25 cellular contexts compared by ENCODE assay signal in the genomic region with DNA sequence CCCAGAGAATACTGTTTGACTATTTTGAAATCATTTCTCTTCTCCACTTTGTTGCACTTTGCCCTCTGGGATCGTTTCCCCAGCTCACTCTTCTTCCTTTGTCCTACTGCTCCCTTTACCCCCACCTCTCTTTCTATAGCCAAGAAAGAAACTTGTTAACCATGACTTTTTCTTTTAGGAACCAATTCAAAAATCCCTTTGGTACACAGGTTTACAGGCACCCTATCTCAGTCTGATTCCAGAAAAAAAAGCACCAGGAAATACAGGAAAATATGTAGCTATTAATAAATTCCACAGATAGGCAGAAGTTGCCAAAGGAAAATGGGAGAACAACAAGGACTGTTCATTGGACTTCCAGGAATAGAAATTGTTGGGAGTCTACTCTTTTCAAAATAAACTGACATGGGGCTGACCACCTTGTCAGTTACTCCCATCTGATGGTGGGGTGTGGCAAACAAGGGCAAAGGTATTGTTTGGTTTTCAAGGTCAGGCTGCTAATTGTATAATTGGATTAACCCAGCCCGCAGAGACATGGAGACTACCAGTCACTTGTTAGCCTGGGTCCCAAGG.
DNase-seq lines count a peak whose midpoint lies in the region; ATAC-seq, FAIRE-seq and TF ChIP-seq lines count a peak whose summit lies in the region.
"Had no signal": no experiment of that assay in that cellular context is flagged by ENCODE, and none has a peak within 500 bp of the region (broad histone marks: within the 10 kb centered on the region; RNA-seq: fewer than 3 reads in every experiment).

No MANE protein-coding gene starts in this region.

- no peak overlapping the region for H2AFZ ChIP-seq in IMR-90 (replicated peaks; ENCODE audit: low read length, poor library complexity)

- no peak overlapping the region for H3K4me3 ChIP-seq in IMR-90 (ENCODE audit: insufficient read depth, low read depth, low read length)
- no peak overlapping the region for H3K4me3 ChIP-seq in endodermal cell (ENCODE audit: low read length)
- H3K4me3 ChIP-seq in pancreas, result no peak overlapping the region
- H3K4me3 ChIP-seq: colonic mucosa, psoas muscle, vagina had no signal

- H3K79me1 ChIP-seq in IMR-90 (ENCODE audit: low read depth in 1 of 2, low read length in 2 of 2), result peaks cover 9 to 17% of the 10 kb centered on the region in 2 experiments; a peak in 3 of 4 replicates

- ATAC-seq in IMR-90 (ENCODE audit: low read depth), result no peak
- ATAC-seq in pancreas, result peak in 3 of 4 donors; percentile 69 to 75 (median 71)
- ATAC-seq in GM21423 (IDR thresholded peaks at IDR 0.05; ENCODE audit: unreplicated experiment), result no peak
- ATAC-seq: activated CD8-positive, alpha-beta T cell treated with anti-CD3 and anti-CD28 coated beads, Interleukin-2, amount 10 ng/mL, durations not matched to agents 7 days and 5 days; natural killer cell treated with Interleukin-12 subunit alpha and Interleukin-12 subunit beta and Interleukin-15 and Interleukin-18, amount 100 ng/mL, for 72 hours; psoas muscle; WTC11 had no signal

- dilution Hi-C loops in IMR-90 (cut with HindIII; ENCODE audit: low sequenced_read_pairs, unreplicated experiment), result no loop called here

- no peak overlapping the region for H4K8ac ChIP-seq in IMR-90 (ENCODE audit: low read depth in 2 of 2, low read length in 2 of 2)

- BruUV-seq in IMR-90 (replicated peaks; lab: Mats Ljungman, UMichigan), result no TSS peak

- peaks cover 2% of the 10 kb centered on the region for H3K36me3 Mint-ChIP-seq in endodermal cell (ENCODE audit: low read depth)

- no peak overlapping the region for H3K23ac ChIP-seq in IMR-90 (ENCODE audit: low read depth, low read length)

- no peak for TF ChIP-seq CTCF in IMR-90 (conservative IDR thresholded peaks at IDR 0.05; ENCODE audit: low read depth, low read length)
- TF ChIP-seq CTCF in endodermal cell (conservative IDR thresholded peaks at IDR 0.05), result no peak
- no peak for TF ChIP-seq CTCF in pancreas (IDR thresholded peaks at IDR 0.05)

- WGBS in IMR-90 (ENCODE audit: extremely low coverage in 2 of 2, insufficient read length in 1 of 2), 2 experiments, result 40% methylated on average over 1 of the region's 2 CpGs; no CpG with 5 or more reads in 1 of the 2 experiments
- 54 to 58% methylated on average over 1 to 2 of the region's 2 CpGs for WGBS in endodermal cell (ENCODE audit: insufficient coverage in 1 of 2, insufficient read length in 1 of 2), 2 experiments
- 15 to 19% methylated on average over 2 of the region's 2 CpGs for WGBS in pancreas, 2 donors

- peak overlapping the region; percentile 37 for H3K27ac Mint-ChIP-seq in endodermal cell
- H3K27ac Mint-ChIP-seq: activated CD8-positive, alpha-beta T cell treated with anti-CD3 and anti-CD28 coated beads, Interleukin-2, amount 10 ng/mL, durations not matched to agents 7 days and 5 days; WTC11 had no signal

- no peak overlapping the region for H3K56ac ChIP-seq in IMR-90 (ENCODE audit: extremely low read depth, insufficient read depth, low read length)

- H2BK5ac ChIP-seq in IMR-90 (ENCODE audit: low read depth, low read length, poor library complexity, severe bottlenecking), result no peak overlapping the region

- H3K9me3 Mint-ChIP-seq in endodermal cell, result peaks cover 9% of the 10 kb centered on the region

- 0 out of 3 replicates have a peak overlapping the region, but pooled peaks have one; percentile 47 for H2BK15ac ChIP-seq in IMR-90 (ENCODE audit: low read depth, low read length)

- no peak for TF ChIP-seq RAD21 in IMR-90 (IDR thresholded peaks at IDR 0.05; ENCODE audit: low read length)

- H3K9ac ChIP-seq in IMR-90 (ENCODE audit: low read depth, low read length), result no peak overlapping the region
- no peak overlapping the region for H3K9ac ChIP-seq in endodermal cell (ENCODE audit: extremely low read depth, low read length, poor library complexity, severe bottlenecking)

- H3K27me3 Mint-ChIP-seq in endodermal cell (ENCODE audit: insufficient read depth), result no peaks in the 10 kb centered on the region
- H3K27me3 Mint-ChIP-seq: natural killer cell treated with Interleukin-12 subunit alpha and Interleukin-12 subunit beta and Interleukin-15 and Interleukin-18, amount 100 ng/mL, for 72 hours had no signal

- H3K36me3 ChIP-seq in IMR-90 (ENCODE audit: control insufficient read depth, insufficient read depth, low read length), result no peaks in the 10 kb centered on the region
- H3K36me3 ChIP-seq in endodermal cell (ENCODE audit: control insufficient read depth, insufficient read depth, low read length), result no peaks in the 10 kb centered on the region
- no peaks in the 10 kb centered on the region for H3K36me3 ChIP-seq in pancreas
- H3K36me3 ChIP-seq: colonic mucosa, vagina had no signal

- H3K4me3 Mint-ChIP-seq in endodermal cell, result peak overlapping the region; percentile 8
- H3K4me3 Mint-ChIP-seq: activated CD8-positive, alpha-beta T cell treated with anti-CD3 and anti-CD28 coated beads, Interleukin-2, amount 10 ng/mL, durations not matched to agents 7 days and 5 days; natural killer cell treated with Interleukin-12 subunit alpha and Interleukin-12 subunit beta and Interleukin-15 and Interleukin-18, amount 100 ng/mL, for 72 hours; WTC11 had no signal

- peak overlapping the region; percentile 24; the same call in 1 of the 2 replicates for H2BK20ac ChIP-seq in IMR-90 (ENCODE audit: low read depth, low read length)

- POLR2A ChIA-PET in IMR-90 (lab: Charles Lee; ENCODE audit: unreplicated experiment), result no interaction called here

- no peaks in the 10 kb centered on the region for H3K27me3 ChIP-seq in IMR-90 (ENCODE audit: control insufficient read depth, insufficient read depth, low read length)
- no peaks in the 10 kb centered on the region for H3K27me3 ChIP-seq in endodermal cell (ENCODE audit: control insufficient read depth, insufficient read depth, low read length, poor library complexity, severe bottlenecking)
- H3K27me3 ChIP-seq in pancreas, result no peaks in the 10 kb centered on the region
- H3K27me3 ChIP-seq: colonic mucosa, vagina had no signal

- H3K27ac ChIP-seq in IMR-90 (ENCODE audit: insufficient read depth, low read length), result no peak overlapping the region
- H3K27ac ChIP-seq in endodermal cell (ENCODE audit: low read depth, low read length), result no peak overlapping the region
- H3K27ac ChIP-seq in pancreas, result peak overlapping the region in 2 of 4 donors; percentile 39 to 42
- H3K27ac ChIP-seq: colonic mucosa, psoas muscle had no signal

- H2BK120ac ChIP-seq in IMR-90 (ENCODE audit: low read depth, low read length), result peak overlapping the region; percentile 47; the same call in 1 of the 2 replicates

- H4K5ac ChIP-seq in IMR-90 (ENCODE audit: low read depth, low read length), result no peak overlapping the region

- 0 out of 2 replicates have a peak overlapping the region, but pooled peaks have one; percentile 42 for H3K14ac ChIP-seq in IMR-90 (replicated peaks; ENCODE audit: low read depth, low read length)

- in situ Hi-C loops in IMR-90 (cut with MboI; ENCODE audit: low sequenced_read_pairs), result loop anchor here (10.0 kb wide), 1 partner anchor 255 kb away; no protein-coding TSS in a partner anchor

- FAIRE-seq in pancreas (lab: Jason Lieb, UNC), result no peak
- FAIRE-seq: A204.1 had no signal

- H3K4ac ChIP-seq in IMR-90 (ENCODE audit: low read depth, low read length), result peak overlapping the region; percentile 25; the same call in 1 of the 2 replicates

- H2AK5ac ChIP-seq in IMR-90 (ENCODE audit: low read depth, low read length), result peak overlapping the region; percentile 43

- H2AK9ac ChIP-seq in IMR-90 (replicated peaks; ENCODE audit: low read depth, low read length, poor library complexity), result no peak overlapping the region

- no peak overlapping the region for H3K4me2 ChIP-seq in IMR-90 (ENCODE audit: low read depth, low read length)

- H3K4me1 ChIP-seq in IMR-90 (ENCODE audit: control insufficient read depth, insufficient read depth, low read length) (peaks cover 11% of the 10 kb centered on the region), endodermal cell (ENCODE audit: control insufficient read depth, insufficient read depth, low read length) (peaks cover 2% of the 10 kb centered on the region), pancreas (peaks cover 8 to 17% (median 15%) of the 10 kb centered on the region in 3 donors)
- H3K4me1 ChIP-seq: colonic mucosa had no signal

- peaks cover 10% of the 10 kb centered on the region for H3K9me1 ChIP-seq in IMR-90 (ENCODE audit: insufficient read depth, low read length)

- peaks cover 51% of the 10 kb centered on the region for H3K4me1 Mint-ChIP-seq in endodermal cell

- peak overlapping the region; percentile 8; the same call in 1 of the 2 replicates for H4K91ac ChIP-seq in IMR-90 (ENCODE audit: insufficient read depth, low read depth, low read length)

- H3K9me3 ChIP-seq in IMR-90 (ENCODE audit: control insufficient read depth, insufficient read depth, low read length), result no peaks in the 10 kb centered on the region; the same call in none of the 2 replicates
- H3K9me3 ChIP-seq in endodermal cell (ENCODE audit: control insufficient read depth, low read length), result peaks cover 9% of the 10 kb centered on the region
- H3K9me3 ChIP-seq in pancreas, result no peaks in the 10 kb centered on the region
- H3K9me3 ChIP-seq: colonic mucosa, psoas muscle, vagina had no signal

- no peak for TF ChIP-seq POLR2A in IMR-90 (IDR thresholded peaks at IDR 0.05; ENCODE audit: low read depth, low read length)

- DNase-seq in NCI-H748 (lab: John Stamatoyannopoulos, UW; ENCODE audit: unreplicated experiment) (peak; percentile 31), NCI-H748 treated with DMSO at 0.1 percent for 48 hours (lab: John Stamatoyannopoulos, UW) (no peak), IMR-90 (no peak), endodermal cell (no peak), pancreas (no peak), AML-193 (lab: John Stamatoyannopoulos, UW) (no peak), head of caudate nucleus (no peak)
- DNase-seq: activated CD8-positive, alpha-beta T cell treated with anti-CD3 and anti-CD28 coated beads, Interleukin-2, amount 10 ng/mL, durations not matched to agents 7 days and 5 days; C1 segment of cervical spinal cord; colonic mucosa; DMS153; HCEC 1CT; hypothalamus; islet precursor cell; NCI-H2081; NCI-H446; psoas muscle; SHP77 treated with DMSO at 0.1 percent for 48 hours; stimulated activated CD4-positive, alpha-beta T cell treated with anti-CD3 and anti-CD28 coated beads, Interleukin-4, amount 100 ng/mL, for 4 hours; T-helper 2 cell had no signal

- no peaks in the 10 kb centered on the region for H4K20me1 ChIP-seq in IMR-90 (ENCODE audit: insufficient read depth, low read length)

- H3K18ac ChIP-seq in IMR-90 (ENCODE audit: low read depth, low read length), result peak overlapping the region; percentile 40

- CTCF ChIA-PET in IMR-90 (lab: Yijun Ruan, JAX), result interaction anchor here (0.6 kb wide), 1 partner anchor 186 kb away, joined by 3 read pairs; no protein-coding TSS in a partner anchor

- intact Hi-C loops in IMR-90 (cut with micrococcal nuclease), result no loop called here
- intact Hi-C loops in pancreas (cut with DNase I), result no loop called here
- intact Hi-C loops in head of caudate nucleus (cut with DNase I), result no loop called here

TF ChIP-seq in IMR-90, 13 proteins besides CTCF, POLR2A, EP300 and RAD21 (continues in another document):
- no peak for TF ChIP-seq MAZ (IDR thresholded peaks at IDR 0.05; ENCODE audit: borderline replicate concordance, low read depth, low read length)

Comparison
In these comparisons a context has a peak if more than half of its experiments do, and no peak if none do; other contexts are left out.
1. ATAC-seq: peak in pancreas (3 of 4); none in IMR-90 (single experiment) and GM21423 (single experiment).